ENCODE assay signal across 1 cellular context in genomic region chr12:88144037-88144436, GRCh38.
TF ChIP-seq lines count a peak whose summit lies in the region.

No MANE protein-coding gene starts in this region.

TF ChIP-seq in HCT116, 20 proteins besides CTCF, POLR2A, EP300 and RAD21:
- TF ChIP-seq REST (IDR thresholded peaks at IDR 0.05; ENCODE audit: low read depth) (no peak), TCF7L2 (IDR thresholded peaks at IDR 0.05; ENCODE audit: borderline replicate concordance, extremely low read depth, insufficient read depth, insufficient read length) (no peak)
